ENCODE assay signal across 3 cellular contexts in the genomic region with DNA sequence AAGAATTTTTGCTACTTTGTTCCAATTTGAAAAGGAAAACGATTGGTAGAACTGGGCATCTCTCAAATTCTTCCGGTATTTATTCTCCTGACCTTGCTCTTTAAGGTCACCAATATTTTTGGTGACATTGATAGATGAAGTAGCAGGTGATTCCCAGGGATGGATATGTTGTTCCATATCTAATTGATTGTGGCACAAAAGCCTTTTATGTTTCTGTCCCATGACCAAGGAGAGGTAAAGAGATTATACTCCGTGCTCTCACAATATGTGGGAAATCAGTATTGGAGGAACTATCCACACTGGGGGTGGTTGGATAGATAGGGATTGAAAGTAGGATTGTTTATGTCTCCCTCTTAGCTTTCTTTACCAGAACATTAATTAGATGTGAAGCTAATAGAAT.
"Had no signal": no experiment of that assay in that cellular context is flagged by ENCODE, and none has a peak within 500 bp of the region (broad histone marks: within the 10 kb centered on the region; RNA-seq: fewer than 3 reads in every experiment).

No MANE protein-coding gene starts in this region.

- H3K4me3 ChIP-seq: K562 had no signal

- DNase-seq: IMR-90 had no signal

- H3K27ac ChIP-seq: HL-60 had no signal
